Comparison of ENCODE assay signal across 1 cellular context in the genomic region with DNA sequence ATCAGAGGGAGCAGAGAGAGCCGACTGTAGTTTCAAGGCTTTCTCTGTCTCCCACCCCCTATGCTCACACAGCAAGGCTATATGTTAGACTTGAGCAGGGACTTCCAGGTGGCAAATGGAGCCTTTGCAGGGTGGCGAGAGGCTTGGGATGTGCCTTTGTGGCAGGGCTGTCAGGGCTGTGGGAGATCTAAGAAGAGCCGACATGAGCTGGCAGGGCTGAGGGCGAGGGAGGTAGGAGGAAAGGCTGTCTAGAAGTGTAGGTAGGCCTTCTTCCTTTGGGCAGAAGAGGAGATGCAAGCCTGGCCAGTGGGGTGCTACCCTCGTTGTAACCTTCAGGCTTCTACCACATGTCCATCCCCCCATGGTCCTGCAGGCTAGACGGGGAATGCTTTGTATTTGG.
TF ChIP-seq lines count a peak whose summit lies in the region.

No MANE protein-coding gene starts in this region.

TF ChIP-seq in WTC11, 78 proteins besides CTCF, POLR2A, EP300 and RAD21:
- TF ChIP-seq, protein P1, sequence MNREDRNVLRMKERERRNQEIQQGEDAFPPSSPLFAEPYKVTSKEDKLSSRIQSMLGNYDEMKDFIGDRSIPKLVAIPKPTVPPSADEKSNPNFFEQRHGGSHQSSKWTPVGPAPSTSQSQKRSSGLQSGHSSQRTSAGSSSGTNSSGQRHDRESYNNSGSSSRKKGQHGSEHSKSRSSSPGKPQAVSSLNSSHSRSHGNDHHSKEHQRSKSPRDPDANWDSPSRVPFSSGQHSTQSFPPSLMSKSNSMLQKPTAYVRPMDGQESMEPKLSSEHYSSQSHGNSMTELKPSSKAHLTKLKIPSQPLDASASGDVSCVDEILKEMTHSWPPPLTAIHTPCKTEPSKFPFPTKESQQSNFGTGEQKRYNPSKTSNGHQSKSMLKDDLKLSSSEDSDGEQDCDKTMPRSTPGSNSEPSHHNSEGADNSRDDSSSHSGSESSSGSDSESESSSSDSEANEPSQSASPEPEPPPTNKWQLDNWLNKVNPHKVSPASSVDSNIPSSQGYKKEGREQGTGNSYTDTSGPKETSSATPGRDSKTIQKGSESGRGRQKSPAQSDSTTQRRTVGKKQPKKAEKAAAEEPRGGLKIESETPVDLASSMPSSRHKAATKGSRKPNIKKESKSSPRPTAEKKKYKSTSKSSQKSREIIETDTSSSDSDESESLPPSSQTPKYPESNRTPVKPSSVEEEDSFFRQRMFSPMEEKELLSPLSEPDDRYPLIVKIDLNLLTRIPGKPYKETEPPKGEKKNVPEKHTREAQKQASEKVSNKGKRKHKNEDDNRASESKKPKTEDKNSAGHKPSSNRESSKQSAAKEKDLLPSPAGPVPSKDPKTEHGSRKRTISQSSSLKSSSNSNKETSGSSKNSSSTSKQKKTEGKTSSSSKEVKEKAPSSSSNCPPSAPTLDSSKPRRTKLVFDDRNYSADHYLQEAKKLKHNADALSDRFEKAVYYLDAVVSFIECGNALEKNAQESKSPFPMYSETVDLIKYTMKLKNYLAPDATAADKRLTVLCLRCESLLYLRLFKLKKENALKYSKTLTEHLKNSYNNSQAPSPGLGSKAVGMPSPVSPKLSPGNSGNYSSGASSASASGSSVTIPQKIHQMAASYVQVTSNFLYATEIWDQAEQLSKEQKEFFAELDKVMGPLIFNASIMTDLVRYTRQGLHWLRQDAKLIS (CRISPR knock-in tag; IDR thresholded peaks at IDR 0.05; ENCODE audit: borderline replicate concordance) = no peak
- TF ChIP-seq HMGA2 (CRISPR knock-in tag; IDR thresholded peaks at IDR 0.05) (no peak), TEAD1 (CRISPR knock-in tag; IDR thresholded peaks at IDR 0.05) (no peak), ZNF219 (CRISPR knock-in tag; IDR thresholded peaks at IDR 0.05; ENCODE audit: borderline replicate concordance) (no peak), USF2 (CRISPR knock-in tag; IDR thresholded peaks at IDR 0.05) (no peak), ZNF396 (CRISPR knock-in tag; IDR thresholded peaks at IDR 0.05; ENCODE audit: borderline replicate concordance) (no peak), E2F5 (CRISPR knock-in tag; IDR thresholded peaks at IDR 0.05) (no peak), SMAD4 (CRISPR knock-in tag; IDR thresholded peaks at IDR 0.05) (no peak), USF1 (CRISPR knock-in tag; IDR thresholded peaks at IDR 0.05) (no peak), ZNF423 (CRISPR knock-in tag; IDR thresholded peaks at IDR 0.05) (no peak), RELA (CRISPR knock-in tag; IDR thresholded peaks at IDR 0.05; ENCODE audit: borderline replicate concordance) (no peak), SOX15 (CRISPR knock-in tag; IDR thresholded peaks at IDR 0.05) (no peak), TEAD4 (CRISPR knock-in tag; IDR thresholded peaks at IDR 0.05) (no peak), ZNF416 (CRISPR knock-in tag; IDR thresholded peaks at IDR 0.05) (no peak)
- TF ChIP-seq, protein P2, sequence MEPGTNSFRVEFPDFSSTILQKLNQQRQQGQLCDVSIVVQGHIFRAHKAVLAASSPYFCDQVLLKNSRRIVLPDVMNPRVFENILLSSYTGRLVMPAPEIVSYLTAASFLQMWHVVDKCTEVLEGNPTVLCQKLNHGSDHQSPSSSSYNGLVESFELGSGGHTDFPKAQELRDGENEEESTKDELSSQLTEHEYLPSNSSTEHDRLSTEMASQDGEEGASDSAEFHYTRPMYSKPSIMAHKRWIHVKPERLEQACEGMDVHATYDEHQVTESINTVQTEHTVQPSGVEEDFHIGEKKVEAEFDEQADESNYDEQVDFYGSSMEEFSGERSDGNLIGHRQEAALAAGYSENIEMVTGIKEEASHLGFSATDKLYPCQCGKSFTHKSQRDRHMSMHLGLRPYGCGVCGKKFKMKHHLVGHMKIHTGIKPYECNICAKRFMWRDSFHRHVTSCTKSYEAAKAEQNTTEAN (CRISPR knock-in tag; IDR thresholded peaks at IDR 0.05) = no peak
- TF ChIP-seq, protein P3, sequence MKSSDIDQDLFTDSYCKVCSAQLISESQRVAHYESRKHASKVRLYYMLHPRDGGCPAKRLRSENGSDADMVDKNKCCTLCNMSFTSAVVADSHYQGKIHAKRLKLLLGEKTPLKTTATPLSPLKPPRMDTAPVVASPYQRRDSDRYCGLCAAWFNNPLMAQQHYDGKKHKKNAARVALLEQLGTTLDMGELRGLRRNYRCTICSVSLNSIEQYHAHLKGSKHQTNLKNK (CRISPR knock-in tag; IDR thresholded peaks at IDR 0.05) = no peak
- TF ChIP-seq, protein P4, sequence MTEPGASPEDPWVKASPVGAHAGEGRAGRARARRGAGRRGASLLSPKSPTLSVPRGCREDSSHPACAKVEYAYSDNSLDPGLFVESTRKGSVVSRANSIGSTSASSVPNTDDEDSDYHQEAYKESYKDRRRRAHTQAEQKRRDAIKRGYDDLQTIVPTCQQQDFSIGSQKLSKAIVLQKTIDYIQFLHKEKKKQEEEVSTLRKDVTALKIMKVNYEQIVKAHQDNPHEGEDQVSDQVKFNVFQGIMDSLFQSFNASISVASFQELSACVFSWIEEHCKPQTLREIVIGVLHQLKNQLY (CRISPR knock-in tag; IDR thresholded peaks at IDR 0.05) = no peak
- TF ChIP-seq, protein P5, sequence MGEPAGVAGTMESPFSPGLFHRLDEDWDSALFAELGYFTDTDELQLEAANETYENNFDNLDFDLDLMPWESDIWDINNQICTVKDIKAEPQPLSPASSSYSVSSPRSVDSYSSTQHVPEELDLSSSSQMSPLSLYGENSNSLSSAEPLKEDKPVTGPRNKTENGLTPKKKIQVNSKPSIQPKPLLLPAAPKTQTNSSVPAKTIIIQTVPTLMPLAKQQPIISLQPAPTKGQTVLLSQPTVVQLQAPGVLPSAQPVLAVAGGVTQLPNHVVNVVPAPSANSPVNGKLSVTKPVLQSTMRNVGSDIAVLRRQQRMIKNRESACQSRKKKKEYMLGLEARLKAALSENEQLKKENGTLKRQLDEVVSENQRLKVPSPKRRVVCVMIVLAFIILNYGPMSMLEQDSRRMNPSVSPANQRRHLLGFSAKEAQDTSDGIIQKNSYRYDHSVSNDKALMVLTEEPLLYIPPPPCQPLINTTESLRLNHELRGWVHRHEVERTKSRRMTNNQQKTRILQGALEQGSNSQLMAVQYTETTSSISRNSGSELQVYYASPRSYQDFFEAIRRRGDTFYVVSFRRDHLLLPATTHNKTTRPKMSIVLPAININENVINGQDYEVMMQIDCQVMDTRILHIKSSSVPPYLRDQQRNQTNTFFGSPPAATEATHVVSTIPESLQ (CRISPR knock-in tag; IDR thresholded peaks at IDR 0.05) = no peak
- TF ChIP-seq, protein P6, sequence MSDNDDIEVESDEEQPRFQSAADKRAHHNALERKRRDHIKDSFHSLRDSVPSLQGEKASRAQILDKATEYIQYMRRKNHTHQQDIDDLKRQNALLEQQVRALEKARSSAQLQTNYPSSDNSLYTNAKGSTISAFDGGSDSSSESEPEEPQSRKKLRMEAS (CRISPR knock-in tag; IDR thresholded peaks at IDR 0.05) = no peak
